ENCODE assay signal across 20 cellular contexts in genomic region chr12:33794954-33795353, GRCh38.
"Had no signal": no experiment of that assay in that cellular context is flagged by ENCODE, and none has a peak within 500 bp of the region (broad histone marks: within the 10 kb centered on the region; RNA-seq: fewer than 3 reads in every experiment).

No MANE protein-coding gene starts in this region.

- ATAC-seq: esophagus mucosa; gastroesophageal sphincter; naive thymus-derived CD4-positive, alpha-beta T cell; stimulated activated naive CD8-positive, alpha-beta T cell treated with anti-CD3 and anti-CD28 coated beads, Interleukin-15, Interleukin-2, amounts not matched to agents 100 U/mL and 50 U/mL, for 24 hours had no signal

- H3K36me3 ChIP-seq: gastroesophageal sphincter, ovary, right atrium auricular region, sigmoid colon, tibial artery, upper lobe of left lung, uterus had no signal

- H3K4me1 Mint-ChIP-seq: naive thymus-derived CD4-positive, alpha-beta T cell; neural crest cell had no signal

- DNase-seq: effector memory CD4-positive, alpha-beta T cell; glutamatergic neuron; kidney glomerular epithelial cell; mesendoderm; naive thymus-derived CD4-positive, alpha-beta T cell; ovary; sigmoid colon; small intestine; stimulated activated CD4-positive, alpha-beta T cell treated with anti-CD3 and anti-CD28 coated beads, Interleukin-12 subunit alpha, Interleukin-12 subunit beta, amount 100 ng/mL, for 4 hours; stimulated activated CD4-positive, alpha-beta T cell treated with anti-CD3 and anti-CD28 coated beads, Interleukin-2, amount 100 ng/mL, for 48 hours; stimulated activated naive CD8-positive, alpha-beta T cell treated with anti-CD3 and anti-CD28 coated beads, Interleukin-15, Interleukin-2, amounts not matched to agents 100 U/mL and 50 U/mL, for 24 hours; tibial artery; upper lobe of left lung; uterus had no signal

- H3K4me3 Mint-ChIP-seq: naive thymus-derived CD4-positive, alpha-beta T cell; neural crest cell had no signal

- H3K9me3 ChIP-seq: ovary, right atrium auricular region, sigmoid colon, tibial artery, upper lobe of left lung, uterus had no signal

- H3K4me3 ChIP-seq: gastroesophageal sphincter, ovary, right atrium auricular region, sigmoid colon, tibial artery, upper lobe of left lung, uterus had no signal

- H3K27ac ChIP-seq: gastroesophageal sphincter, ovary, right atrium auricular region, sigmoid colon, tibial artery, upper lobe of left lung, uterus had no signal

- H3K4me1 ChIP-seq: gastroesophageal sphincter, right atrium auricular region, sigmoid colon, tibial artery, upper lobe of left lung, uterus had no signal

- H3K27ac Mint-ChIP-seq: naive thymus-derived CD4-positive, alpha-beta T cell had no signal

- H3K27me3 ChIP-seq: gastroesophageal sphincter, ovary, right atrium auricular region, sigmoid colon, tibial artery, upper lobe of left lung, uterus had no signal

- FAIRE-seq: endometrium, islet of Langerhans, small intestine had no signal

- H3K27me3 Mint-ChIP-seq: naive thymus-derived CD4-positive, alpha-beta T cell had no signal

- H3K36me3 Mint-ChIP-seq: naive thymus-derived CD4-positive, alpha-beta T cell had no signal
